Comparison of ENCODE assay signal across 29 cellular contexts in genomic region chr6:28600188-28600587, GRCh38.
"Had no signal": no experiment of that assay in that cellular context is flagged by ENCODE, and none has a peak within 500 bp of the region (broad histone marks: within the 10 kb centered on the region; RNA-seq: fewer than 3 reads in every experiment).

No MANE protein-coding gene starts in this region.

- DNase-seq: activated CD4-positive, alpha-beta T cell treated with anti-CD3 and anti-CD28 coated beads for 36 hours; activated CD4-positive, alpha-beta T cell treated with anti-CD3 and anti-CD28 coated beads, Interleukin-2, amount 10 ng/mL, durations not matched to agents 7 days and 5 days; activated CD4-positive, alpha-beta T cell treated with anti-CD3 and anti-CD28 coated beads, Interleukin-2, amount 50 U/mL, for 48 hours; activated CD8-positive, alpha-beta T cell treated with anti-CD3 and anti-CD28 coated beads, Interleukin-2, amount 10 ng/mL, durations not matched to agents 7 days and 5 days; activated gamma-delta T cell; activated naive CD4-positive, alpha-beta T cell treated with Interleukin-2 at 50 U/mL for 16 hours; activated T-cell treated with anti-CD3 and anti-CD28 coated beads, Interleukin-2, amount 50 U/mL, for 24 hours; adrenal gland; body of pancreas; MG63; NCI-H1048; NCI-H1105 treated with DMSO at 0.1 percent for 48 hours; NCI-H1436; NCI-H1694; NCI-H1930; NCI-H2081 treated with DMSO at 0.1 percent for 48 hours; NCI-H2227 treated with DMSO at 0.1 percent for 48 hours; NCI-H446; NCI-H510A treated with DMSO at 0.1 percent for 48 hours; NCI-H526 treated with DMSO at 0.1 percent for 48 hours; NCI-H774; SHP77; T1000 had no signal

- H3K36me3 ChIP-seq: adrenal gland, breast epithelium, MG63, SJCRH30 had no signal

- ATAC-seq: activated CD4-positive, alpha-beta T cell treated with anti-CD3 and anti-CD28 coated beads for 36 hours; activated CD8-positive, alpha-beta T cell treated with anti-CD3 and anti-CD28 coated beads, Interleukin-2, amount 10 ng/mL, durations not matched to agents 7 days and 5 days; activated naive CD4-positive, alpha-beta T cell treated with anti-CD3 and anti-CD28 coated beads, Interleukin-2, amount 50 U/mL, for 72 hours; body of pancreas; Panc1 had no signal

- H3K27ac ChIP-seq: adrenal gland, body of pancreas, breast epithelium, SJCRH30, SK-N-MC had no signal

- H3K4me3 ChIP-seq: adrenal gland, body of pancreas, breast epithelium, MG63, SJCRH30, SK-N-MC had no signal

- H3K9me3 ChIP-seq: adrenal gland, body of pancreas, breast epithelium, MG63, SJCRH30 had no signal

- H3K27me3 ChIP-seq: body of pancreas, MG63, SJCRH30 had no signal

- FAIRE-seq: astrocyte had no signal

- H3K4me1 ChIP-seq: adrenal gland, body of pancreas, breast epithelium, SJCRH30 had no signal
